In the genomic region with DNA sequence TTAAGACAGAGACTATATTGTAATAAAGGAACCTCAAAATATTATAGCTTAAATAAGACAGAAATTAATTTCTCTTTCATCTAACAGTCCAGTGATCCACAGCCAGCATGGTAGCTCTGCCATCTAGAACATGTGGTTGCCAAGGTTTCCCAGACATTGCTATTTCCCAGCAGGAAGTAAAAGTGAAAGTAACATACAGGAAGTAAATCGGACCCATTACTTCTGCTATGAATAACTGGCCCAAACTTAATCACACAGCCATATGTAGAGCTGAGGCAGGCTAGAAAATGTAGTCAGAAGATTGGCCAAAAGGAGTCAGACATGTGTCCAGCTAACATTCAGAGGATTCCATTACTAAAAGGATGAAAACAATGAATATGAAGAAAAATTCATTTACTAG, we compare ENCODE assay signal across 8 cellular contexts.
DNase-seq lines count a peak whose midpoint lies in the region; ATAC-seq, FAIRE-seq and TF ChIP-seq lines count a peak whose summit lies in the region.

No MANE protein-coding gene starts in this region.

- peaks cover under 1% of the 10 kb centered on the region for H3K4me1 Mint-ChIP-seq in endodermal cell
- peaks cover 6% of the 10 kb centered on the region for H3K4me1 Mint-ChIP-seq in activated T-cell treated with anti-CD3 and anti-CD28 coated beads, Interleukin-2, amount 50 U/mL, for 24 hours (ENCODE audit: low read depth)

- no peak overlapping the region for H3K27ac Mint-ChIP-seq in endodermal cell
- H3K27ac Mint-ChIP-seq in activated T-cell treated with anti-CD3 and anti-CD28 coated beads, Interleukin-2, amount 50 U/mL, for 24 hours: no peak overlapping the region

- peak; percentile 65 for ATAC-seq in HG02798 (IDR thresholded peaks at IDR 0.05; ENCODE audit: poor library complexity, unreplicated experiment)
- ATAC-seq in Right ventricle myocardium superior (ENCODE audit: poor library complexity): no peak

- intact Hi-C loops in Right ventricle myocardium superior (cut with DNase I): no loop called here

- H3K4me2 ChIP-seq in keratinocyte (ENCODE audit: control insufficient read depth, extremely low read depth, insufficient read depth, low read depth, low read length): peak overlapping the region; percentile 15

- H3K4me3 Mint-ChIP-seq in endodermal cell: no peak overlapping the region
- H3K4me3 Mint-ChIP-seq in activated T-cell treated with anti-CD3 and anti-CD28 coated beads, Interleukin-2, amount 50 U/mL, for 24 hours: no peak overlapping the region

- DNase-seq in Daoy (ENCODE audit: low read depth): peak; percentile 66
- peak; percentile 1 for DNase-seq in NOMO-1 treated with dmso at 0.1 percent for 144 hours (lab: John Stamatoyannopoulos, UW; ENCODE audit: unreplicated experiment)
- no peak for DNase-seq in keratinocyte (ENCODE audit: low read depth, low spot score)
- no peak for DNase-seq in endodermal cell
- no peak for DNase-seq in cerebellar nuclear complex (lab: John Stamatoyannopoulos, UW)
- DNase-seq in Right ventricle myocardium superior: no peak
- no peak for DNase-seq in activated T-cell treated with anti-CD3 and anti-CD28 coated beads, Interleukin-2, amount 50 U/mL, for 24 hours

- H3K36me3 ChIP-seq in keratinocyte (ENCODE audit: control insufficient read depth in 2 of 2, extremely low read depth in 1 of 2, insufficient read depth in 2 of 2, low read length in 2 of 2) (no peaks in the 10 kb centered on the region), endodermal cell (ENCODE audit: control insufficient read depth, insufficient read depth, low read length) (no peaks in the 10 kb centered on the region)

- H4K20me1 ChIP-seq in keratinocyte (ENCODE audit: control insufficient read depth, extremely low read depth, insufficient read depth, low read length): no peaks in the 10 kb centered on the region

- FAIRE-seq in keratinocyte (lab: Jason Lieb, UNC): no peak

- H3K9ac ChIP-seq in keratinocyte (ENCODE audit: control insufficient read depth, extremely low read depth, insufficient read depth, low read length) (no peak overlapping the region), endodermal cell (ENCODE audit: extremely low read depth, low read length, poor library complexity, severe bottlenecking) (no peak overlapping the region)

- H3K9me1 ChIP-seq in keratinocyte (ENCODE audit: control insufficient read depth, extremely low read depth, insufficient read depth, low read length): no peaks in the 10 kb centered on the region

- TF ChIP-seq CTCF in keratinocyte (optimal IDR thresholded peaks at IDR 0.05 in 1 of 3, IDR thresholded peaks at IDR 0.05 in 1 of 3, conservative IDR thresholded peaks at IDR 0.05 in 1 of 3; ENCODE audit: extremely low read depth in 1 of 3, insufficient read depth in 2 of 3, low read length in 3 of 3): no peak
- TF ChIP-seq CTCF in endodermal cell (conservative IDR thresholded peaks at IDR 0.05): no peak

- H3K36me3 Mint-ChIP-seq in endodermal cell (ENCODE audit: low read depth): no peaks in the 10 kb centered on the region
- H3K36me3 Mint-ChIP-seq in activated T-cell treated with anti-CD3 and anti-CD28 coated beads, Interleukin-2, amount 50 U/mL, for 24 hours (ENCODE audit: low read depth): no peaks in the 10 kb centered on the region

- WGBS in endodermal cell (ENCODE audit: insufficient coverage in 1 of 2, insufficient read length in 1 of 2), 2 experiments: 61 to 80% methylated on average over 1 of the region's 1 CpG

- peaks cover 36% of the 10 kb centered on the region for H3K27me3 Mint-ChIP-seq in endodermal cell (ENCODE audit: insufficient read depth)
- H3K27me3 Mint-ChIP-seq in activated T-cell treated with anti-CD3 and anti-CD28 coated beads, Interleukin-2, amount 50 U/mL, for 24 hours: peaks cover 7% of the 10 kb centered on the region

- H3K27ac ChIP-seq in keratinocyte (ENCODE audit: control insufficient read depth, insufficient read depth, low read length): no peak overlapping the region
- H3K27ac ChIP-seq in endodermal cell (ENCODE audit: low read depth, low read length): no peak overlapping the region

- H3K79me2 ChIP-seq in keratinocyte (ENCODE audit: control insufficient read depth, insufficient read depth, low read length): no peaks in the 10 kb centered on the region

- H3K4me3 ChIP-seq in keratinocyte (ENCODE audit: control insufficient read depth in 2 of 3, extremely low read depth in 1 of 3, insufficient read depth in 2 of 3, low read depth in 1 of 3, low read length in 3 of 3): no peak overlapping the region
- H3K4me3 ChIP-seq in endodermal cell (ENCODE audit: low read length): no peak overlapping the region

- H2AFZ ChIP-seq in keratinocyte (ENCODE audit: control insufficient read depth, low read length): peak overlapping the region; percentile 40

- H3K9me3 Mint-ChIP-seq in endodermal cell: no peaks in the 10 kb centered on the region
- H3K9me3 Mint-ChIP-seq in activated T-cell treated with anti-CD3 and anti-CD28 coated beads, Interleukin-2, amount 50 U/mL, for 24 hours: peaks cover 6% of the 10 kb centered on the region

- H3K9me3 ChIP-seq in keratinocyte (ENCODE audit: control insufficient read depth, low read depth, low read length): no peaks in the 10 kb centered on the region
- no peaks in the 10 kb centered on the region for H3K9me3 ChIP-seq in endodermal cell (ENCODE audit: control insufficient read depth, low read length)

- no peaks in the 10 kb centered on the region for H3K4me1 ChIP-seq in keratinocyte (ENCODE audit: control insufficient read depth, extremely low read depth, insufficient read depth, low read length)
- no peaks in the 10 kb centered on the region for H3K4me1 ChIP-seq in endodermal cell (ENCODE audit: control insufficient read depth, insufficient read depth, low read length)

- H3K27me3 ChIP-seq in keratinocyte (ENCODE audit: control insufficient read depth, extremely low read depth, insufficient read depth, low read length): peaks cover 1% of the 10 kb centered on the region
- peaks cover 62% of the 10 kb centered on the region for H3K27me3 ChIP-seq in endodermal cell (ENCODE audit: control insufficient read depth, insufficient read depth, low read length, poor library complexity, severe bottlenecking)

- dilution Hi-C loops in keratinocyte (cut with MboI; ENCODE audit: extremely low pct_ligation_motif_present, low sequenced_read_pairs): no loop called here

Comparison
In these comparisons a context has a peak if more than half of its experiments do, and no peak if none do; other contexts are left out.
1. DNase-seq: peak in Daoy (single experiment) and NOMO-1 treated with dmso at 0.1 percent for 144 hours (single experiment); none in keratinocyte (single experiment), endodermal cell (single experiment), cerebellar nuclear complex (0 of 2), Right ventricle myocardium superior (single experiment) and activated T-cell treated with anti-CD3 and anti-CD28 coated beads, Interleukin-2, amount 50 U/mL, for 24 hours (single experiment).